ENCODE assay signal across 17 cellular contexts in genomic region chr4:73883306-73883705, GRCh38. TPM values are rescaled to one million over a fixed set of nuclear protein-coding genes. Genes with fewer than 3 reads are reported as not detected.
DNase-seq lines count a peak whose midpoint lies in the region; ATAC-seq and TF ChIP-seq lines count a peak whose summit lies in the region.
"Had no signal": no experiment of that assay in that cellular context is flagged by ENCODE, and none has a peak within 500 bp of the region (broad histone marks: within the 10 kb centered on the region; RNA-seq: fewer than 3 reads in every experiment).

No MANE protein-coding gene starts in this region.

- DNase-seq in NCI-H226 (peak; percentile 63), epithelial cell of esophagus (ENCODE audit: low read depth) (peak; percentile 49), NCI-H1694 (lab: John Stamatoyannopoulos, UW) (no peak), vagina (ENCODE audit: extremely low spot score in 2 of 2) (no peak)
- DNase-seq: activated naive CD4-positive, alpha-beta T cell treated with anti-CD3 and anti-CD28 coated beads, Interleukin-2, amount 50 U/mL, for 16 hours; CD4-positive, alpha-beta T cell; left ventricle myocardium inferior; NCI-H2171; SK-N-SH had no signal

- no peak overlapping the region for H3K4me3 ChIP-seq in epithelial cell of esophagus (ENCODE audit: low read length)
- no peak overlapping the region for H3K4me3 ChIP-seq in skeletal muscle satellite cell (ENCODE audit: low read length)
- H3K4me3 ChIP-seq in vagina = no peak overlapping the region
- H3K4me3 ChIP-seq: left ventricle myocardium inferior, right atrium auricular region had no signal

- no peaks in the 10 kb centered on the region for H3K9me3 ChIP-seq in skeletal muscle satellite cell (replicated peaks; ENCODE audit: low read length)
- no peaks in the 10 kb centered on the region for H3K9me3 ChIP-seq in vagina
- H3K9me3 ChIP-seq: left ventricle myocardium inferior, right atrium auricular region, SK-N-SH had no signal

- ATAC-seq in GM18867 (IDR thresholded peaks at IDR 0.05; ENCODE audit: unreplicated experiment) = peak; percentile 78
- ATAC-seq in GM19395 (IDR thresholded peaks at IDR 0.05; ENCODE audit: unreplicated experiment) = no peak
- ATAC-seq: stimulated activated memory B cell treated with anti-CD40 and anti-IgM and Interleukin-4, amounts not matched to agents 10 μg/mL and 1 μg/mL and 100 μg/mL, for 72 hours had no signal

- H3K4me1 ChIP-seq in skeletal muscle satellite cell (ENCODE audit: control insufficient read depth, insufficient read depth, low read length) = peaks cover 32% of the 10 kb centered on the region
- H3K4me1 ChIP-seq in vagina = no peaks in the 10 kb centered on the region
- H3K4me1 ChIP-seq: left ventricle myocardium inferior, right atrium auricular region had no signal

- H3K27me3 ChIP-seq in skeletal muscle satellite cell (ENCODE audit: control insufficient read depth, insufficient read depth, low read length) (no peaks in the 10 kb centered on the region), vagina (no peaks in the 10 kb centered on the region)
- H3K27me3 ChIP-seq: right atrium auricular region had no signal

- intact Hi-C loops in vagina (cut with DNase I) = no loop called here

- H3K36me3 ChIP-seq in skeletal muscle satellite cell (ENCODE audit: insufficient read depth, low read length) (no peaks in the 10 kb centered on the region), vagina (no peaks in the 10 kb centered on the region)
- H3K36me3 ChIP-seq: left ventricle myocardium inferior, right atrium auricular region had no signal

- H3K27ac ChIP-seq in vagina = no peak overlapping the region
- H3K27ac ChIP-seq: HL-60, left ventricle myocardium inferior, right atrium auricular region had no signal

- no peak overlapping the region for H3K9ac ChIP-seq in skeletal muscle satellite cell (ENCODE audit: low read depth, low read length)
- H3K9ac ChIP-seq: SK-N-SH had no signal

- TF ChIP-seq CTCF in epithelial cell of esophagus (IDR thresholded peaks at IDR 0.05; ENCODE audit: insufficient read depth, low read depth, low read length, missing control alignments) = no peak
- TF ChIP-seq CTCF in vagina (IDR thresholded peaks at IDR 0.05) = no peak

- TF ChIP-seq POLR2A in vagina (IDR thresholded peaks at IDR 0.05) = no peak

- H3K4me2 ChIP-seq in skeletal muscle satellite cell (ENCODE audit: low read length) = peak overlapping the region; percentile 26
- H3K4me2 ChIP-seq: SK-N-SH had no signal

RNA-seq across cellular contexts. Expression of gene CXCL1, which starts 14.1 kb away (rescaled TPM):
- total RNA-seq in skeletal muscle satellite cell (2012; rRNA removed) = 81.4 and 235 TPM in 2 replicates
- 26.3 TPM for total RNA-seq in vagina
- total RNA-seq: CD4-positive, alpha-beta T cell had no signal

RNA-seq across cellular contexts. Expression of gene PF4V1, which starts 30.2 kb away (rescaled TPM):
- total RNA-seq in skeletal muscle satellite cell (2012; rRNA removed) = 1.7 TPM in 1 of 2 replicates, not detected in the other
- not detected for total RNA-seq in vagina
- total RNA-seq: CD4-positive, alpha-beta T cell; chondrocyte; left ventricle myocardium inferior; right atrium auricular region; urinary bladder had no signal

RNA-seq across cellular contexts. Expression of gene CXCL6, which starts 46.8 kb away (rescaled TPM):
- total RNA-seq in skeletal muscle satellite cell (2012; rRNA removed) = 7.4 and 43.5 TPM in 2 replicates
- total RNA-seq in vagina = 13.8 TPM
- total RNA-seq: CD4-positive, alpha-beta T cell; chondrocyte; left ventricle myocardium inferior had no signal

Comparison
In these comparisons a context has a peak if more than half of its experiments do, and no peak if none do; other contexts are left out.
1. DNase-seq: peak in NCI-H226 (single experiment) and epithelial cell of esophagus (single experiment); none in NCI-H1694 (single experiment) and vagina (0 of 2).